ENCODE assay signal across 24 cellular contexts in the genomic region with DNA sequence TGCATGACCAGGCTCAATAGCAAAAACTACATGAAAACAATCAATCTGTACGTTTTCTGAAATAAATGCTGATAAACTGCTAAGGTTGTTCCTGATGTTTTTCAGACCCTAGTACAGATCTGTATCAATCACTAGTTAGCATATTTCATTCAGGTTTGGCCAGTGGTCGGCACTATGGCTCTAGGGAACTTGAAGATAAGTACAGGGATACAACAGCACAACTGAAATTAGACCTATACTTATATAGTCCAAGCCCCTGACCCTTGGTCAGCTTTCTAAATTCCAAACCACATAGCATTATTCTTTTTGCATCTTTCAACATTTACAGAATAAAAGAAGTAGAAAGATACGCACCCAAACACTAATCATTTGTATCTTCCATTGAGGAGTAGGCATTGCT.
"Had no signal": no experiment of that assay in that cellular context is flagged by ENCODE, and none has a peak within 500 bp of the region (broad histone marks: within the 10 kb centered on the region; RNA-seq: fewer than 3 reads in every experiment).

No MANE protein-coding gene starts in this region.

- H3K27me3 ChIP-seq: right atrium auricular region, tibial nerve, vagina had no signal

- H3K9me3 Mint-ChIP-seq: activated naive CD4-positive, alpha-beta T cell treated with anti-CD3 and anti-CD28 coated beads for 36 hours; activated naive CD8-positive, alpha-beta T cell treated with anti-CD3 and anti-CD28 coated beads, Interleukin-2, amount 50 U/mL, for 24 hours; activated T-helper 2 cell treated with anti-CD3 and anti-CD28 coated beads, Interferon-gamma antibody, Interleukin-2, Interleukin-4, amounts not matched to agents 10 μg/mL and 5 μg/mL and 100 μg/mL, durations not matched to agents 14 hours and 24 hours and 36 hours had no signal

- H3K4me3 Mint-ChIP-seq: activated naive CD4-positive, alpha-beta T cell treated with anti-CD3 and anti-CD28 coated beads for 36 hours; activated naive CD8-positive, alpha-beta T cell treated with anti-CD3 and anti-CD28 coated beads, Interleukin-2, amount 50 U/mL, for 24 hours; nephron progenitor cell had no signal

- H3K9me3 ChIP-seq: right atrium auricular region, vagina had no signal

- H3K4me3 ChIP-seq: right atrium auricular region, skin epidermis, tibial nerve, vagina had no signal

- H3K27me3 Mint-ChIP-seq: activated naive CD8-positive, alpha-beta T cell treated with anti-CD3 and anti-CD28 coated beads, Interleukin-2, amount 50 U/mL, for 24 hours; progenitor cell of endocrine pancreas had no signal

- H3K27ac Mint-ChIP-seq: activated naive CD4-positive, alpha-beta T cell treated with anti-CD3 and anti-CD28 coated beads for 36 hours; activated naive CD8-positive, alpha-beta T cell treated with anti-CD3 and anti-CD28 coated beads, Interleukin-2, amount 50 U/mL, for 24 hours; activated T-helper 2 cell treated with anti-CD3 and anti-CD28 coated beads, Interferon-gamma antibody, Interleukin-2, Interleukin-4, amounts not matched to agents 10 μg/mL and 5 μg/mL and 100 μg/mL, durations not matched to agents 14 hours and 24 hours and 36 hours; nephron progenitor cell; progenitor cell of endocrine pancreas had no signal

- H3K4me1 ChIP-seq: right atrium auricular region, tibial nerve, vagina had no signal

- DNase-seq: activated CD4-positive, alpha-beta T cell treated with anti-CD3 and anti-CD28 coated beads for 1 hour; activated CD4-positive, alpha-beta T cell treated with anti-CD3 and anti-CD28 coated beads, Interleukin-2, amount 50 U/mL, for 4 hours; activated naive CD4-positive, alpha-beta T cell treated with anti-CD3 and anti-CD28 coated beads for 36 hours; activated naive CD8-positive, alpha-beta T cell treated with anti-CD3 and anti-CD28 coated beads, Interleukin-2, amount 50 U/mL, for 24 hours; activated T-cell treated with anti-CD3 and anti-CD28 coated beads, Interleukin-2, amount 50 U/mL, for 1 hour; aorta; cerebellar nuclear complex; foreskin fibroblast; glutamatergic neuron; hypothalamus; left ventricle myocardium superior; mesendoderm; nephron progenitor cell; occipital lobe; stimulated activated CD4-positive, alpha-beta T cell treated with anti-CD3 and anti-CD28 coated beads, Interleukin-4, amount 100 ng/mL, for 24 hours; stimulated activated naive CD4-positive, alpha-beta T cell treated with Interleukin-2 at 50 U/mL for 16 hours; substantia nigra; T1000 had no signal

- H3K4me1 Mint-ChIP-seq: activated naive CD8-positive, alpha-beta T cell treated with anti-CD3 and anti-CD28 coated beads, Interleukin-2, amount 50 U/mL, for 24 hours; nephron progenitor cell had no signal

- H3K36me3 ChIP-seq: right atrium auricular region, tibial nerve, vagina had no signal

- H3K27ac ChIP-seq: right atrium auricular region, skin epidermis, tibial nerve, vagina had no signal

- ATAC-seq: activated naive CD8-positive, alpha-beta T cell treated with anti-CD3 and anti-CD28 coated beads, Interleukin-2, amount 50 U/mL, for 24 hours; left ventricle myocardium superior had no signal
